ENCODE assay signal across 8 cellular contexts in genomic region chr17:77349976-77350830, GRCh38.
A peak's percentile ranks its signal among the peaks of the same experiment; 100 is the strongest.
DNase-seq lines count a peak whose midpoint lies in the region; ATAC-seq and TF ChIP-seq lines count a peak whose summit lies in the region.

No MANE protein-coding gene starts in this region.

- H3K27ac ChIP-seq in DND-41 (ENCODE audit: low read length), result no peak overlapping the region
- H3K27ac ChIP-seq in SK-N-MC, result 0 out of 2 replicates have a peak overlapping the region, but pooled peaks have one; percentile 25
- no peak overlapping the region for H3K27ac ChIP-seq in foreskin keratinocyte
- peak overlapping the region; percentile 31 for H3K27ac ChIP-seq in osteoblast (ENCODE audit: low read depth, low read length)
- no peak overlapping the region for H3K27ac ChIP-seq in trophoblast cell (ENCODE audit: low read depth, low read length)

- H4K91ac ChIP-seq in trophoblast cell (ENCODE audit: low read depth, low read length), result no peak overlapping the region

- TF ChIP-seq CTCF in DND-41 (IDR thresholded peaks at IDR 0.05; ENCODE audit: borderline replicate concordance, extremely low read depth, low read length, poor library complexity, severe bottlenecking), result no peak
- no peak for TF ChIP-seq CTCF in foreskin keratinocyte (conservative IDR thresholded peaks at IDR 0.05)
- TF ChIP-seq CTCF in osteoblast (IDR thresholded peaks at IDR 0.05; ENCODE audit: extremely low read depth, low read depth, low read length), result no peak

- no peak overlapping the region for H4K8ac ChIP-seq in trophoblast cell (ENCODE audit: low read depth, low read length)

- H3K9ac ChIP-seq in DND-41 (ENCODE audit: low read depth, low read length) (no peak overlapping the region), SK-N-MC (ENCODE audit: insufficient read length) (no peak overlapping the region), trophoblast cell (ENCODE audit: low read length) (no peak overlapping the region)

- no peak overlapping the region for H4K12ac ChIP-seq in trophoblast cell (ENCODE audit: low read depth, low read length)

- H2AFZ ChIP-seq in DND-41 (ENCODE audit: low read depth, low read length), result no peak overlapping the region
- H2AFZ ChIP-seq in osteoblast (ENCODE audit: low read length), result no peak overlapping the region
- no peak overlapping the region for H2AFZ ChIP-seq in trophoblast cell (ENCODE audit: insufficient read depth, low read length, poor library complexity)

- no peaks in the 10 kb centered on the region for H3K27me3 ChIP-seq in DND-41 (ENCODE audit: insufficient read depth, low read length, poor library complexity)
- no peaks in the 10 kb centered on the region for H3K27me3 ChIP-seq in foreskin keratinocyte
- no peaks in the 10 kb centered on the region for H3K27me3 ChIP-seq in osteoblast (ENCODE audit: insufficient read depth, low read length)
- no peaks in the 10 kb centered on the region for H3K27me3 ChIP-seq in MG63
- no peaks in the 10 kb centered on the region for H3K27me3 ChIP-seq in trophoblast cell (ENCODE audit: insufficient read depth, low read length)

- H3K36me3 ChIP-seq in DND-41 (ENCODE audit: insufficient read depth, low read length), result no peaks in the 10 kb centered on the region
- H3K36me3 ChIP-seq in SK-N-MC (ENCODE audit: insufficient read depth, low read length), result no peaks in the 10 kb centered on the region
- peaks cover 3% of the 10 kb centered on the region for H3K36me3 ChIP-seq in osteoblast (ENCODE audit: insufficient read depth, low read length)
- H3K36me3 ChIP-seq in MG63, result peaks cover 44% of the 10 kb centered on the region
- H3K36me3 ChIP-seq in trophoblast cell (ENCODE audit: control insufficient read depth in 1 of 2, insufficient read depth in 2 of 2, low read length in 2 of 2), result no peaks in the 10 kb centered on the region

- H2BK12ac ChIP-seq in trophoblast cell (ENCODE audit: low read length), result no peak overlapping the region

- no peak overlapping the region for H2BK5ac ChIP-seq in trophoblast cell (ENCODE audit: low read depth, low read length, poor library complexity)

- H3K79me1 ChIP-seq in trophoblast cell (ENCODE audit: low read length), result no peaks in the 10 kb centered on the region

- H3K4me3 ChIP-seq in DND-41 (ENCODE audit: low read depth in 1 of 2, low read length in 2 of 2), result no peak overlapping the region
- no peak overlapping the region for H3K4me3 ChIP-seq in SK-N-MC
- H3K4me3 ChIP-seq in osteoblast (ENCODE audit: insufficient read depth, low read length), result no peak overlapping the region
- H3K4me3 ChIP-seq in MG63, result no peak overlapping the region
- H3K4me3 ChIP-seq in trophoblast cell (ENCODE audit: low read depth, low read length), result no peak overlapping the region

- WGBS in trophoblast cell (ENCODE audit: extremely low coverage, insufficient coverage, insufficient read length), result no CpG with 5 or more reads among the region's 12 CpGs

- DNase-seq in DND-41 (no peak), SK-N-MC (ENCODE audit: low read depth, low spot score) (no peak), foreskin keratinocyte (peak in 1 of 2 donors; percentile 27), osteoblast (ENCODE audit: insufficient read length, low spot score, missing footprints) (peak; percentile 80), MG63 (no peak), trophoblast cell (no peak)

- H3K9me3 ChIP-seq in DND-41 (ENCODE audit: insufficient read depth, low read length, severe bottlenecking) (no peaks in the 10 kb centered on the region), SK-N-MC (ENCODE audit: low read depth, low read length) (no peaks in the 10 kb centered on the region), osteoblast (ENCODE audit: low read depth, low read length) (no peaks in the 10 kb centered on the region), MG63 (no peaks in the 10 kb centered on the region), trophoblast cell (ENCODE audit: insufficient read depth, low read depth, low read length) (peaks cover 2% of the 10 kb centered on the region)

- no peak overlapping the region for H2BK120ac ChIP-seq in trophoblast cell (ENCODE audit: insufficient read depth, low read length, poor library complexity)

- no peak overlapping the region for H3K14ac ChIP-seq in trophoblast cell (ENCODE audit: low read length)

- ATAC-seq in DND-41 (ENCODE audit: insufficient read depth, low read depth) (peak; percentile 27; the same call in 1 of the 3 replicates), foreskin keratinocyte (peak; percentile 33), HG02885 (IDR thresholded peaks at IDR 0.05; ENCODE audit: poor library complexity, unreplicated experiment) (no peak), HG03439 (IDR thresholded peaks at IDR 0.05; ENCODE audit: unreplicated experiment) (no peak)

- no peak overlapping the region for H2AK5ac ChIP-seq in trophoblast cell (ENCODE audit: low read length)

- H3K18ac ChIP-seq in trophoblast cell (ENCODE audit: low read length), result no peak overlapping the region

- H3K4ac ChIP-seq in trophoblast cell (ENCODE audit: low read depth, low read length), result no peak overlapping the region

- no peak overlapping the region for H3K4me2 ChIP-seq in DND-41 (ENCODE audit: insufficient read depth, low read length)
- no peak overlapping the region for H3K4me2 ChIP-seq in osteoblast (ENCODE audit: insufficient read depth, low read length)
- no peak overlapping the region for H3K4me2 ChIP-seq in trophoblast cell (ENCODE audit: low read length)

- H3K4me1 ChIP-seq in DND-41 (ENCODE audit: insufficient read depth, low read length) (peaks cover 6% of the 10 kb centered on the region; the same call in 1 of the 2 replicates), foreskin keratinocyte (no peaks in the 10 kb centered on the region), osteoblast (ENCODE audit: insufficient read depth, low read length) (peaks cover 28% of the 10 kb centered on the region), trophoblast cell (ENCODE audit: control insufficient read depth in 1 of 2, insufficient read depth in 2 of 2, low read length in 2 of 2) (no peaks in the 10 kb centered on the region)

- H3K23ac ChIP-seq in trophoblast cell (ENCODE audit: low read length), result no peak overlapping the region

- no peaks in the 10 kb centered on the region for H3K79me2 ChIP-seq in DND-41 (ENCODE audit: insufficient read depth, low read length)
- peaks cover 89% of the 10 kb centered on the region for H3K79me2 ChIP-seq in osteoblast (ENCODE audit: insufficient read depth, low read length)
- no peaks in the 10 kb centered on the region for H3K79me2 ChIP-seq in trophoblast cell (ENCODE audit: control insufficient read depth, insufficient read depth, low read length, poor library complexity)

- H4K20me1 ChIP-seq in DND-41 (ENCODE audit: insufficient read depth, low read length) (no peaks in the 10 kb centered on the region), osteoblast (ENCODE audit: insufficient read depth, low read length) (peaks cover 68% of the 10 kb centered on the region)

Comparison
In these comparisons a context has a peak if more than half of its experiments do, and no peak if none do; other contexts are left out.
1. ATAC-seq: peak in DND-41 (single experiment) and foreskin keratinocyte (single experiment); none in HG02885 (single experiment) and HG03439 (single experiment).
2. H3K27ac ChIP-seq: peak in SK-N-MC (single experiment) and osteoblast (single experiment); none in DND-41 (single experiment), foreskin keratinocyte (single experiment) and trophoblast cell (single experiment).